20 cellular contexts compared by ENCODE assay signal in the genomic region with DNA sequence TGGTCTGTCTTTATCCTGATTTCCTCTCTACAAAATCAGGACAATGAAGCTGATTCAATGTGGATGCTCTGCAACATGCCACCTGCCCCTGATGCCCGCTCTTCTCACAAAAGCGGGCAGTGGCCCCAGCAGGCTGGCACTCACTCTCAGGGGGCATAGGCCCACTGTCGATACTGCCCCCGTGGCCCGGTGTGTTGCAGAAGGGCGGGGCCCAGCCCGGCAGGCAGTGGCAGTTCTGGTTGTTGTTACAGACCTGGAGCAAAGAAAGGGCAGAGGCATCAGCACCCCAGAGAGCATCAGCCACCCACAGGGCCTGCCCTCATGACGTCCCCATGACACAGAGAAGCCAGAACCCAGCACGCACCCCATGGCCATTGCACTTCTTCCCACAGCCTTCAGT. TPM values are rescaled to one million over a fixed set of nuclear protein-coding genes. Genes with fewer than 3 reads are reported as not detected.
DNase-seq lines count a peak whose midpoint lies in the region; ATAC-seq and TF ChIP-seq lines count a peak whose summit lies in the region.
"Had no signal": no experiment of that assay in that cellular context is flagged by ENCODE, and none has a peak within 500 bp of the region (broad histone marks: within the 10 kb centered on the region; RNA-seq: fewer than 3 reads in every experiment).

No MANE protein-coding gene starts in this region.

- no peak overlapping the region for H3K4me3 ChIP-seq in OCI-LY7 (ENCODE audit: low read depth, low read length, poor library complexity, severe bottlenecking)
- H3K4me3 ChIP-seq in mucosa of descending colon = no peak overlapping the region
- no peak overlapping the region for H3K4me3 ChIP-seq in naive thymus-derived CD4-positive, alpha-beta T cell (ENCODE audit: low read length)

- H3K4me2 ChIP-seq in OCI-LY7 (ENCODE audit: low read length) = no peak overlapping the region

- ATAC-seq in activated B cell treated with CpG ODN at 0.5 μM for 24 hours (ENCODE audit: low read depth) = no peak
- ATAC-seq in naive B cell (ENCODE audit: low read depth in 2 of 2) = no peak
- ATAC-seq in stimulated activated memory B cell treated with anti-CD40 and anti-IgM and Interleukin-4, amounts not matched to agents 10 μg/mL and 1 μg/mL and 100 μg/mL, for 72 hours = no peak
- no peak for ATAC-seq in mucosa of descending colon
- no peak for ATAC-seq in naive thymus-derived CD4-positive, alpha-beta T cell
- ATAC-seq: HCT116 had no signal

- CTCF ChIA-PET in OCI-LY7 (lab: Charles Lee; ENCODE audit: unreplicated experiment) = no interaction called here
- CTCF ChIA-PET in activated B cell treated with CpG ODN at 0.5 μM for 24 hours (lab: Charles Lee) = no interaction called here
- CTCF ChIA-PET in naive thymus-derived CD4-positive, alpha-beta T cell (lab: Charles Lee) = no interaction called here

- no peak for DNase-seq in OCI-LY7 (ENCODE audit: low spot score)
- DNase-seq in activated B cell treated with CpG ODN at 0.5 μM for 24 hours = no peak
- DNase-seq in naive B cell = no peak
- DNase-seq in posterior vena cava (ENCODE audit: low spot score) = no peak
- DNase-seq in mucosa of descending colon = no peak
- DNase-seq in SKM-1 (lab: John Stamatoyannopoulos, UW; ENCODE audit: unreplicated experiment) = no peak
- DNase-seq in naive thymus-derived CD4-positive, alpha-beta T cell = no peak
- DNase-seq: ACHN; Calu3; CD4-positive, alpha-beta T cell; DMS79 treated with DMSO at 0.1 percent for 48 hours; GF-D8; GOT3; H7; HFFc6 had no signal

- H3K36me3 Mint-ChIP-seq in activated B cell treated with CpG ODN at 0.5 μM for 24 hours (ENCODE audit: low read depth) = peaks cover 89% of the 10 kb centered on the region
- H3K36me3 Mint-ChIP-seq in naive B cell = peaks cover 45 to 54% of the 10 kb centered on the region in 2 donors
- peaks cover 72% of the 10 kb centered on the region for H3K36me3 Mint-ChIP-seq in stimulated activated memory B cell treated with anti-CD40 and anti-IgM and Interleukin-4, amounts not matched to agents 10 μg/mL and 1 μg/mL and 100 μg/mL, for 72 hours
- H3K36me3 Mint-ChIP-seq in naive thymus-derived CD4-positive, alpha-beta T cell = peaks cover 0 to 67% (median 0%) of the 10 kb centered on the region in 5 donors

- peak overlapping the region; percentile 6 for H3K27ac ChIP-seq in OCI-LY7 (ENCODE audit: low read depth, low read length, poor library complexity, severe bottlenecking)
- H3K27ac ChIP-seq in naive thymus-derived CD4-positive, alpha-beta T cell (ENCODE audit: low read depth, low read length) = no peak overlapping the region
- H3K27ac ChIP-seq: C4-2B, HL-60 had no signal

- H3K4me3 Mint-ChIP-seq in activated B cell treated with CpG ODN at 0.5 μM for 24 hours = no peak overlapping the region
- peak overlapping the region in 1 of 8 donors; percentile 65 for H3K4me3 Mint-ChIP-seq in naive B cell
- no peak overlapping the region for H3K4me3 Mint-ChIP-seq in stimulated activated memory B cell treated with anti-CD40 and anti-IgM and Interleukin-4, amounts not matched to agents 10 μg/mL and 1 μg/mL and 100 μg/mL, for 72 hours
- H3K4me3 Mint-ChIP-seq in naive thymus-derived CD4-positive, alpha-beta T cell = no peak overlapping the region
- H3K4me3 Mint-ChIP-seq: CD4-positive, alpha-beta T cell; HFFc6 had no signal

- H3K36me3 ChIP-seq in OCI-LY7 (ENCODE audit: insufficient read depth, low read length) = peaks cover 59% of the 10 kb centered on the region
- H3K36me3 ChIP-seq in mucosa of descending colon (ENCODE audit: low read depth) = no peaks in the 10 kb centered on the region
- no peaks in the 10 kb centered on the region for H3K36me3 ChIP-seq in naive thymus-derived CD4-positive, alpha-beta T cell (ENCODE audit: control insufficient read depth in 2 of 3, insufficient read depth in 3 of 3, low read length in 3 of 3)

- no peaks in the 10 kb centered on the region for H3K79me2 ChIP-seq in OCI-LY7 (ENCODE audit: insufficient read depth, low read depth, low read length)

- H3K9me3 ChIP-seq in OCI-LY7 (ENCODE audit: low read length) = no peaks in the 10 kb centered on the region
- no peaks in the 10 kb centered on the region for H3K9me3 ChIP-seq in mucosa of descending colon
- no peaks in the 10 kb centered on the region for H3K9me3 ChIP-seq in naive thymus-derived CD4-positive, alpha-beta T cell (ENCODE audit: control insufficient read depth in 2 of 3, low read length in 3 of 3)

- TF ChIP-seq CTCF in OCI-LY7 (conservative IDR thresholded peaks at IDR 0.05; ENCODE audit: low read length) = no peak
- no peak for TF ChIP-seq CTCF in activated B cell treated with CpG ODN at 0.5 μM for 24 hours (IDR thresholded peaks at IDR 0.05)
- TF ChIP-seq CTCF in mucosa of descending colon (IDR thresholded peaks at IDR 0.05) = no peak

- no peak overlapping the region for H2AFZ ChIP-seq in OCI-LY7 (ENCODE audit: low read length)

- H3K4me1 Mint-ChIP-seq in activated B cell treated with CpG ODN at 0.5 μM for 24 hours (peaks cover 67% of the 10 kb centered on the region), naive B cell (peaks cover 42 to 82% (median 55%) of the 10 kb centered on the region in 3 donors)
- peaks cover 36% of the 10 kb centered on the region for H3K4me1 Mint-ChIP-seq in stimulated activated memory B cell treated with anti-CD40 and anti-IgM and Interleukin-4, amounts not matched to agents 10 μg/mL and 1 μg/mL and 100 μg/mL, for 72 hours
- peaks cover 4 to 53% (median 8%) of the 10 kb centered on the region in 7 donors for H3K4me1 Mint-ChIP-seq in naive thymus-derived CD4-positive, alpha-beta T cell

- H3K27ac Mint-ChIP-seq in activated B cell treated with CpG ODN at 0.5 μM for 24 hours (peak overlapping the region; percentile 72), naive B cell (peak overlapping the region in 5 of 6 donors; percentile 77 to 99 (median 87))
- H3K27ac Mint-ChIP-seq in stimulated activated memory B cell treated with anti-CD40 and anti-IgM and Interleukin-4, amounts not matched to agents 10 μg/mL and 1 μg/mL and 100 μg/mL, for 72 hours = peak overlapping the region; percentile 95
- H3K27ac Mint-ChIP-seq in naive thymus-derived CD4-positive, alpha-beta T cell = peak overlapping the region in 1 of 9 donors; percentile 58
- H3K27ac Mint-ChIP-seq: CD4-positive, alpha-beta T cell; HFFc6 had no signal

- no peaks in the 10 kb centered on the region for H4K20me1 ChIP-seq in OCI-LY7 (ENCODE audit: insufficient read depth, low read length)

- H3K4me1 ChIP-seq in OCI-LY7 (ENCODE audit: insufficient read depth, low read length, poor library complexity, severe bottlenecking) (peaks cover 23% of the 10 kb centered on the region), mucosa of descending colon (ENCODE audit: low read depth) (peaks cover 3% of the 10 kb centered on the region)
- no peaks in the 10 kb centered on the region for H3K4me1 ChIP-seq in naive thymus-derived CD4-positive, alpha-beta T cell (ENCODE audit: control insufficient read depth in 2 of 2, insufficient read depth in 2 of 2, low read length in 2 of 2)

- no TSS peak for BruUV-seq in OCI-LY7 (replicated peaks; lab: Mats Ljungman, UMichigan)

- no peaks in the 10 kb centered on the region for H3K9me3 Mint-ChIP-seq in activated B cell treated with CpG ODN at 0.5 μM for 24 hours
- H3K9me3 Mint-ChIP-seq in naive B cell = peaks cover 0 to 5% (median 2%) of the 10 kb centered on the region in 7 donors
- H3K9me3 Mint-ChIP-seq in stimulated activated memory B cell treated with anti-CD40 and anti-IgM and Interleukin-4, amounts not matched to agents 10 μg/mL and 1 μg/mL and 100 μg/mL, for 72 hours = peaks cover 3% of the 10 kb centered on the region
- H3K9me3 Mint-ChIP-seq in naive thymus-derived CD4-positive, alpha-beta T cell = peaks cover 0 to 3% (median 0%) of the 10 kb centered on the region in 11 donors
- H3K9me3 Mint-ChIP-seq: CD4-positive, alpha-beta T cell; HFFc6 had no signal

- no peaks in the 10 kb centered on the region for H3K27me3 ChIP-seq in naive thymus-derived CD4-positive, alpha-beta T cell (ENCODE audit: control insufficient read depth in 2 of 2, insufficient read depth in 2 of 2, low read length in 2 of 2)

- no peaks in the 10 kb centered on the region for H3K9me2 ChIP-seq in OCI-LY7 (ENCODE audit: insufficient read depth, low read length)

- H3K27me3 Mint-ChIP-seq in activated B cell treated with CpG ODN at 0.5 μM for 24 hours (no peaks in the 10 kb centered on the region), naive B cell (no peaks in the 10 kb centered on the region)
- H3K27me3 Mint-ChIP-seq in stimulated activated memory B cell treated with anti-CD40 and anti-IgM and Interleukin-4, amounts not matched to agents 10 μg/mL and 1 μg/mL and 100 μg/mL, for 72 hours = no peaks in the 10 kb centered on the region
- no peaks in the 10 kb centered on the region for H3K27me3 Mint-ChIP-seq in naive thymus-derived CD4-positive, alpha-beta T cell
- H3K27me3 Mint-ChIP-seq: CD4-positive, alpha-beta T cell had no signal

- intact Hi-C loops in OCI-LY7 (cut with micrococcal nuclease; ENCODE audit: unreplicated experiment) (no loop called here), activated B cell treated with CpG ODN at 0.5 μM for 24 hours (cut with micrococcal nuclease) (no loop called here), posterior vena cava (cut with DNase I) (no loop called here), mucosa of descending colon (cut with DNase I, micrococcal nuclease) (no loop called here)
- intact Hi-C loops in naive thymus-derived CD4-positive, alpha-beta T cell (cut with micrococcal nuclease) = no loop called here

- POLR2A ChIA-PET in OCI-LY7 (lab: Charles Lee) (no interaction called here), activated B cell treated with CpG ODN at 0.5 μM for 24 hours (lab: Charles Lee) (no interaction called here)
- POLR2A ChIA-PET in naive thymus-derived CD4-positive, alpha-beta T cell (lab: Charles Lee) = no interaction called here

RNA-seq across cellular contexts. Expression of gene NIPAL4, which starts 31.5 kb away (rescaled TPM):
- not detected in 2 replicates for total RNA-seq in OCI-LY7 (2014; rRNA removed; shearing (Covaris generic))
- total RNA-seq in OCI-LY7 (2022) = not detected in 2 replicates
- 2.7 and 2.8 TPM in 2 replicates for total RNA-seq in activated B cell treated with CpG ODN at 0.5 μM for 24 hours
- 10 to 100 TPM in 3 of 6 donors, 1 to 10 TPM in 3; 3.5 to 15.7 (median 10.3) TPM for polyA plus RNA-seq in naive B cell (ENCODE audit: low read depth in 6 of 6)
- total RNA-seq in posterior vena cava = under 1 TPM; 0.37 to 0.52 TPM
- total RNA-seq in mucosa of descending colon = 1 to 10 TPM in 1 of 3 donors, under 1 TPM in 1, not detected in 1; 0.70 to 3.2 TPM
- total RNA-seq in naive thymus-derived CD4-positive, alpha-beta T cell = 1 to 10 TPM in 2 of 5 experiments, under 1 TPM in 1, not detected in 2; 0.70 to 1.6 (median 1.2) TPM
- polyA plus RNA-seq in naive thymus-derived CD4-positive, alpha-beta T cell = not detected
- total RNA-seq: H7, HT1080 had no signal
